Comparison of ENCODE assay signal across 1 cellular context in the genomic region with DNA sequence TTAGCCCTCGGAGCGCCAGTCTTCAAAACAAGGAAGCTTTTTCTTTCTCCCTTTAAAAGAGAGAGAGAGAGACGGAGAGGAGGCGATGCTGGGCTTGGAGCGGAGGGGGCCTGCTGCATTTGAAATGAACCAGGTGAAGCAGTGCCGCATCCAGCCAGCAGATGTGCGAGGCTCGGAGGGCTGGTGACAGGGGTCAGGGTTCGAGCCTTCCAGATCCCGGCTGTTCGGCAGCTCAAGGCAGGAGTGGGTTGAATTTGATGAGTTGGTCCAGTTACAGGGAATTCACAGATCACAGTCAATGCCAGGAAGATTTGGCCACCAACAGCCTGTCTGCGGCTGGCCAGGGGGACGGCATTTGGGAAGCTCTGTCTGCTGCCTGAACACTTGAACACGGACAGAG.
TF ChIP-seq lines count a peak whose summit lies in the region.

No MANE protein-coding gene starts in this region.

TF ChIP-seq in WTC11, 78 proteins besides CTCF, POLR2A, EP300 and RAD21 (continued from another document):
- TF ChIP-seq, protein P1, sequence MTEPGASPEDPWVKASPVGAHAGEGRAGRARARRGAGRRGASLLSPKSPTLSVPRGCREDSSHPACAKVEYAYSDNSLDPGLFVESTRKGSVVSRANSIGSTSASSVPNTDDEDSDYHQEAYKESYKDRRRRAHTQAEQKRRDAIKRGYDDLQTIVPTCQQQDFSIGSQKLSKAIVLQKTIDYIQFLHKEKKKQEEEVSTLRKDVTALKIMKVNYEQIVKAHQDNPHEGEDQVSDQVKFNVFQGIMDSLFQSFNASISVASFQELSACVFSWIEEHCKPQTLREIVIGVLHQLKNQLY (CRISPR knock-in tag; IDR thresholded peaks at IDR 0.05): no peak
- TF ChIP-seq ELF4 (CRISPR knock-in tag; IDR thresholded peaks at IDR 0.05; ENCODE audit: low read depth): no peak
- TF ChIP-seq SMAD3 (CRISPR knock-in tag; IDR thresholded peaks at IDR 0.05; ENCODE audit: borderline replicate concordance): no peak
- TF ChIP-seq, protein P2, sequence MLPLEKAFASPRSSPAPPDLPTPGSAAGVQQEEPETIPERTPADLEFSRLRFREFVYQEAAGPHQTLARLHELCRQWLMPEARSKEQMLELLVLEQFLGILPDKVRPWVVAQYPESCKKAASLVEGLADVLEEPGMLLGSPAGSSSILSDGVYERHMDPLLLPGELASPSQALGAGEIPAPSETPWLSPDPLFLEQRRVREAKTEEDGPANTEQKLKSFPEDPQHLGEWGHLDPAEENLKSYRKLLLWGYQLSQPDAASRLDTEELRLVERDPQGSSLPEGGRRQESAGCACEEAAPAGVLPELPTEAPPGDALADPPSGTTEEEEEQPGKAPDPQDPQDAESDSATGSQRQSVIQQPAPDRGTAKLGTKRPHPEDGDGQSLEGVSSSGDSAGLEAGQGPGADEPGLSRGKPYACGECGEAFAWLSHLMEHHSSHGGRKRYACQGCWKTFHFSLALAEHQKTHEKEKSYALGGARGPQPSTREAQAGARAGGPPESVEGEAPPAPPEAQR (CRISPR knock-in tag; IDR thresholded peaks at IDR 0.05): no peak
- TF ChIP-seq, protein P3, sequence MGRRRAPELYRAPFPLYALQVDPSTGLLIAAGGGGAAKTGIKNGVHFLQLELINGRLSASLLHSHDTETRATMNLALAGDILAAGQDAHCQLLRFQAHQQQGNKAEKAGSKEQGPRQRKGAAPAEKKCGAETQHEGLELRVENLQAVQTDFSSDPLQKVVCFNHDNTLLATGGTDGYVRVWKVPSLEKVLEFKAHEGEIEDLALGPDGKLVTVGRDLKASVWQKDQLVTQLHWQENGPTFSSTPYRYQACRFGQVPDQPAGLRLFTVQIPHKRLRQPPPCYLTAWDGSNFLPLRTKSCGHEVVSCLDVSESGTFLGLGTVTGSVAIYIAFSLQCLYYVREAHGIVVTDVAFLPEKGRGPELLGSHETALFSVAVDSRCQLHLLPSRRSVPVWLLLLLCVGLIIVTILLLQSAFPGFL (CRISPR knock-in tag; IDR thresholded peaks at IDR 0.05; ENCODE audit: borderline replicate concordance): no peak
- TF ChIP-seq, protein P4, sequence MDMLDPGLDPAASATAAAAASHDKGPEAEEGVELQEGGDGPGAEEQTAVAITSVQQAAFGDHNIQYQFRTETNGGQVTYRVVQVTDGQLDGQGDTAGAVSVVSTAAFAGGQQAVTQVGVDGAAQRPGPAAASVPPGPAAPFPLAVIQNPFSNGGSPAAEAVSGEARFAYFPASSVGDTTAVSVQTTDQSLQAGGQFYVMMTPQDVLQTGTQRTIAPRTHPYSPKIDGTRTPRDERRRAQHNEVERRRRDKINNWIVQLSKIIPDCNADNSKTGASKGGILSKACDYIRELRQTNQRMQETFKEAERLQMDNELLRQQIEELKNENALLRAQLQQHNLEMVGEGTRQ (CRISPR knock-in tag; IDR thresholded peaks at IDR 0.05): no peak
- no peak for TF ChIP-seq ZNF232 (CRISPR knock-in tag; IDR thresholded peaks at IDR 0.05)
- TF ChIP-seq, protein P5, sequence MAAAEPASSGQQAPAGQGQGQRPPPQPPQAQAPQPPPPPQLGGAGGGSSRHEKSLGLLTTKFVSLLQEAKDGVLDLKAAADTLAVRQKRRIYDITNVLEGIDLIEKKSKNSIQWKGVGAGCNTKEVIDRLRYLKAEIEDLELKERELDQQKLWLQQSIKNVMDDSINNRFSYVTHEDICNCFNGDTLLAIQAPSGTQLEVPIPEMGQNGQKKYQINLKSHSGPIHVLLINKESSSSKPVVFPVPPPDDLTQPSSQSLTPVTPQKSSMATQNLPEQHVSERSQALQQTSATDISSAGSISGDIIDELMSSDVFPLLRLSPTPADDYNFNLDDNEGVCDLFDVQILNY (CRISPR knock-in tag; IDR thresholded peaks at IDR 0.05): no peak
